In the genomic region with DNA sequence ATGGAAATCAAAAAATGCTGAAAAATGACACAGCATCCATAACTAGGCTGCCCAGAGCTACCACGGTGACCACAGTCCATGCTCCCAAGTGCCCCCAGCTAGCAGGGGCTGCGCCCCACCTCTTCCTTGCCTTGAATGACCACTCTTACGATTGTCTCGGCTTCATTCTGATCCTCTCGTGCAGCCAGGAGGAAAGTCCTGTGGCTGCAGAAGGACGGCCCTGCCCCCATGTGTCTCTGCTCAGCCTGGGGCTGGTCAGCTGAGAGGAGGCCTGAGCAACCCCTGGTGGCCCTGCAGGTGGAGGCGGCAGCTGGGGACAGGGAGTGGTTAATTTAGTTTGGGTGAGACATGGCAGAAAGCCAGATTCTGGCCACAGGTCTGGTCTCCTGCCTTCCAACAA, we compare ENCODE assay signal across 37 cellular contexts. TPM values are rescaled to one million over a fixed set of nuclear protein-coding genes. Genes with fewer than 3 reads are reported as not detected.
"Had no signal": no experiment of that assay in that cellular context is flagged by ENCODE, and none has a peak within 500 bp of the region (broad histone marks: within the 10 kb centered on the region; RNA-seq: fewer than 3 reads in every experiment).

No MANE protein-coding gene starts in this region.

- H3K79me2 ChIP-seq: hepatocyte had no signal

- H3K4me1 ChIP-seq: body of pancreas, esophagus squamous epithelium had no signal

- H3K4me3 Mint-ChIP-seq: activated CD4-positive, alpha-beta memory T cell treated with anti-CD3 and anti-CD28 coated beads for 36 hours; activated CD4-positive, alpha-beta T cell treated with anti-CD3 and anti-CD28 coated beads for 36 hours; activated CD4-positive, alpha-beta T cell treated with anti-CD3 and anti-CD28 coated beads, Interleukin-2, amount 10 ng/mL, durations not matched to agents 24 days and 14 days; activated CD8-positive, alpha-beta memory T cell treated with anti-CD3 and anti-CD28 coated beads, Interleukin-2, amount 10 ng/mL, durations not matched to agents 7 days and 5 days; activated CD8-positive, alpha-beta T cell treated with anti-CD3 and anti-CD28 coated beads, Interleukin-2, amount 10 ng/mL, durations not matched to agents 7 days and 5 days; activated naive CD8-positive, alpha-beta T cell; activated T-helper 1 cell treated with anti-CD3 and anti-CD28 coated beads, Interleukin-12 subunit alpha, Interleukin-12 subunit beta, Interleukin-2, Interleukin-4 antibody, amounts not matched to agents 30 ng/mL and 10 ng/mL and 1 ng/mL, durations not matched to agents 14 hours and 24 hours and 36 hours; dendritic cell treated with granulocyte-macrophage colony-stimulating factor and Interleukin-4, amounts not matched to agents 40 ng/mL and 50 ng/mL, for 4 days; effector memory CD8-positive, alpha-beta T cell; T-helper 17 cell had no signal

- H3K27me3 ChIP-seq: body of pancreas, hepatocyte had no signal

- H3K36me3 Mint-ChIP-seq: activated CD4-positive, alpha-beta memory T cell treated with anti-CD3 and anti-CD28 coated beads for 36 hours; activated CD8-positive, alpha-beta memory T cell treated with anti-CD3 and anti-CD28 coated beads, Interleukin-2, amount 10 ng/mL, durations not matched to agents 7 days and 5 days; activated naive CD8-positive, alpha-beta T cell had no signal

- H3K9me3 ChIP-seq: body of pancreas, esophagus squamous epithelium, gastroesophageal sphincter, heart right ventricle had no signal

- H2AFZ ChIP-seq: hepatocyte had no signal

- H3K9me3 Mint-ChIP-seq: activated CD4-positive, alpha-beta memory T cell treated with anti-CD3 and anti-CD28 coated beads for 36 hours; activated CD4-positive, alpha-beta T cell treated with anti-CD3 and anti-CD28 coated beads, Interleukin-2, amount 10 ng/mL, durations not matched to agents 24 days and 14 days; activated T-helper 1 cell treated with anti-CD3 and anti-CD28 coated beads, Interleukin-12 subunit alpha, Interleukin-12 subunit beta, Interleukin-2, Interleukin-4 antibody, amounts not matched to agents 30 ng/mL and 10 ng/mL and 1 ng/mL, durations not matched to agents 14 hours and 24 hours and 36 hours; activated T-helper 2 cell treated with anti-CD3 and anti-CD28 coated beads, Interferon-gamma antibody, Interleukin-2, Interleukin-4, amounts not matched to agents 10 μg/mL and 5 μg/mL and 100 μg/mL, durations not matched to agents 14 hours and 24 hours and 36 hours; dendritic cell treated with granulocyte-macrophage colony-stimulating factor and Interleukin-4, amounts not matched to agents 40 ng/mL and 50 ng/mL, for 4 days; effector memory CD8-positive, alpha-beta T cell had no signal

- ATAC-seq: activated CD4-positive, alpha-beta T cell treated with anti-CD3 and anti-CD28 coated beads for 36 hours; activated CD8-positive, alpha-beta memory T cell treated with anti-CD3 and anti-CD28 coated beads, Interleukin-2, amount 10 ng/mL, durations not matched to agents 7 days and 5 days; activated CD8-positive, alpha-beta T cell treated with anti-CD3 and anti-CD28 coated beads, Interleukin-2, amount 10 ng/mL, durations not matched to agents 7 days and 5 days; body of pancreas; effector memory CD8-positive, alpha-beta T cell; gastroesophageal sphincter; heart right ventricle; T-helper 17 cell had no signal

- H3K27ac Mint-ChIP-seq: activated CD4-positive, alpha-beta memory T cell treated with anti-CD3 and anti-CD28 coated beads for 36 hours; activated CD4-positive, alpha-beta T cell treated with anti-CD3 and anti-CD28 coated beads for 36 hours; activated CD4-positive, alpha-beta T cell treated with anti-CD3 and anti-CD28 coated beads, Interleukin-2, amount 10 ng/mL, durations not matched to agents 24 days and 14 days; activated CD8-positive, alpha-beta memory T cell treated with anti-CD3 and anti-CD28 coated beads, Interleukin-2, amount 10 ng/mL, durations not matched to agents 7 days and 5 days; activated CD8-positive, alpha-beta T cell treated with anti-CD3 and anti-CD28 coated beads, Interleukin-2, amount 10 ng/mL, durations not matched to agents 7 days and 5 days; activated naive CD8-positive, alpha-beta T cell; activated T-helper 1 cell treated with anti-CD3 and anti-CD28 coated beads, Interleukin-12 subunit alpha, Interleukin-12 subunit beta, Interleukin-2, Interleukin-4 antibody, amounts not matched to agents 30 ng/mL and 10 ng/mL and 1 ng/mL, durations not matched to agents 14 hours and 24 hours and 36 hours; activated T-helper 2 cell treated with anti-CD3 and anti-CD28 coated beads, Interferon-gamma antibody, Interleukin-2, Interleukin-4, amounts not matched to agents 10 μg/mL and 5 μg/mL and 100 μg/mL, durations not matched to agents 14 hours and 24 hours and 36 hours; dendritic cell treated with granulocyte-macrophage colony-stimulating factor and Interleukin-4, amounts not matched to agents 40 ng/mL and 50 ng/mL, for 4 days; effector memory CD8-positive, alpha-beta T cell; T-helper 17 cell had no signal

- H3K27ac ChIP-seq: body of pancreas, cardiac muscle cell, coronary artery, epithelial cell of prostate, esophagus squamous epithelium, gastroesophageal sphincter, heart right ventricle, hepatocyte had no signal

- H3K4me1 Mint-ChIP-seq: activated CD4-positive, alpha-beta T cell treated with anti-CD3 and anti-CD28 coated beads for 36 hours; activated CD4-positive, alpha-beta T cell treated with anti-CD3 and anti-CD28 coated beads, Interleukin-2, amount 10 ng/mL, durations not matched to agents 24 days and 14 days; activated CD8-positive, alpha-beta memory T cell treated with anti-CD3 and anti-CD28 coated beads, Interleukin-2, amount 10 ng/mL, durations not matched to agents 7 days and 5 days had no signal

- FAIRE-seq: endometrium, endothelial cell of umbilical vein had no signal

- DNase-seq: activated CD4-positive, alpha-beta memory T cell treated with anti-CD3 and anti-CD28 coated beads for 36 hours; activated CD4-positive, alpha-beta T cell treated with anti-CD3 and anti-CD28 coated beads for 36 hours; activated CD4-positive, alpha-beta T cell treated with anti-CD3 and anti-CD28 coated beads, Interleukin-2, amount 10 ng/mL, durations not matched to agents 24 days and 14 days; activated CD4-positive, CD25-positive, alpha-beta regulatory T cell; activated CD4-positive, CD25-positive, alpha-beta regulatory T cell treated with anti-CD3 and anti-CD28 coated beads, Interleukin-2, amount 50 U/mL, for 72 hours; activated CD8-positive, alpha-beta memory T cell treated with anti-CD3 and anti-CD28 coated beads, Interleukin-2, amount 10 ng/mL, durations not matched to agents 7 days and 5 days; activated CD8-positive, alpha-beta memory T cell treated with anti-CD3 and anti-CD28 coated beads, Interleukin-2, amount 50 U/mL, for 4 hours; activated CD8-positive, alpha-beta T cell treated with anti-CD3 and anti-CD28 coated beads, Interleukin-2, amount 10 ng/mL, durations not matched to agents 7 days and 5 days; activated gamma-delta T cell treated with Interleukin-2 at 50 U/mL for 16 hours; activated naive CD4-positive, alpha-beta T cell treated with anti-CD3 and anti-CD28 coated beads, Interleukin-2, amount 50 U/mL, for 16 hours; activated naive CD4-positive, alpha-beta T cell treated with Interleukin-2 at 50 U/mL for 16 hours; activated T-cell treated with anti-CD3 and anti-CD28 coated beads, Interleukin-2, amount 50 U/mL, for 1 hour; activated T-cell treated with anti-CD3 and anti-CD28 coated beads, Interleukin-2, amount 50 U/mL, for 48 hours; amniotic stem cell; body of pancreas; central memory CD4-positive, alpha-beta T cell; cerebellar nuclear complex; effector memory CD8-positive, alpha-beta T cell; esophagus squamous epithelium; foreskin melanocyte; heart right ventricle; T-helper 1 cell; T-helper 17 cell had no signal

- H3K4me3 ChIP-seq: body of pancreas, cardiac muscle cell, coronary artery, dorsolateral prefrontal cortex, esophagus squamous epithelium, gastroesophageal sphincter, heart right ventricle, hepatocyte had no signal

- H3K36me3 ChIP-seq: cardiac muscle cell, esophagus squamous epithelium, gastroesophageal sphincter, heart right ventricle had no signal

- H3K4me2 ChIP-seq: hepatocyte had no signal

RNA-seq across cellular contexts. Expression of a gene that starts 54.3 kb away (rescaled TPM):
- total RNA-seq: activated CD4-positive, alpha-beta memory T cell treated with anti-CD3 and anti-CD28 coated beads for 36 hours; activated CD4-positive, alpha-beta T cell treated with anti-CD3 and anti-CD28 coated beads for 36 hours; activated CD4-positive, alpha-beta T cell treated with anti-CD3 and anti-CD28 coated beads, Interleukin-2, amount 10 ng/mL, durations not matched to agents 24 days and 14 days; activated CD8-positive, alpha-beta memory T cell treated with anti-CD3 and anti-CD28 coated beads for 36 hours; activated CD8-positive, alpha-beta memory T cell treated with anti-CD3 and anti-CD28 coated beads, Interleukin-2, amount 10 ng/mL, durations not matched to agents 7 days and 5 days; activated CD8-positive, alpha-beta T cell treated with anti-CD3 and anti-CD28 coated beads, Interleukin-2, amount 10 ng/mL, durations not matched to agents 7 days and 5 days; activated T-helper 1 cell treated with anti-CD3 and anti-CD28 coated beads, Interleukin-12 subunit alpha, Interleukin-12 subunit beta, Interleukin-2, Interleukin-4 antibody, amounts not matched to agents 30 ng/mL and 10 ng/mL and 1 ng/mL, durations not matched to agents 14 hours and 24 hours and 36 hours; activated T-helper 2 cell treated with anti-CD3 and anti-CD28 coated beads, Interferon-gamma antibody, Interleukin-2, Interleukin-4, amounts not matched to agents 10 μg/mL and 5 μg/mL and 100 μg/mL, durations not matched to agents 14 hours and 24 hours and 36 hours; fibroblast of villous mesenchyme; T-helper 17 cell had no signal
